ENCODE assay signal across 20 cellular contexts in genomic region chr1:3939242-3940080, GRCh38.
"Had no signal": no experiment of that assay in that cellular context is flagged by ENCODE, and none has a peak within 500 bp of the region (broad histone marks: within the 10 kb centered on the region; RNA-seq: fewer than 3 reads in every experiment).

No MANE protein-coding gene starts in this region.

- DNase-seq: activated B cell treated with CpG ODN at 0.5 μM for 24 hours; activated CD4-positive, alpha-beta T cell treated with anti-CD3 and anti-CD28 coated beads for 36 hours; activated CD4-positive, alpha-beta T cell treated with anti-CD3 and anti-CD28 coated beads, Interleukin-2, amount 50 U/mL, for 4 hours; activated CD8-positive, alpha-beta memory T cell treated with anti-CD3 and anti-CD28 coated beads for 24 hours; activated CD8-positive, alpha-beta memory T cell treated with anti-CD3 and anti-CD28 coated beads, Interleukin-2, amount 50 U/mL, for 4 hours; activated naive CD4-positive, alpha-beta T cell treated with Interleukin-2 at 50 U/mL for 16 hours; activated T-cell treated with anti-CD3 and anti-CD28 coated beads, Interleukin-2, amount 50 U/mL, for 24 hours; heart right ventricle; islet precursor cell; ovary; stimulated activated CD4-positive, alpha-beta T cell treated with anti-CD3 and anti-CD28 coated beads, Interleukin-12 subunit alpha, Interleukin-12 subunit beta, amount 100 ng/mL, for 4 hours; stimulated activated CD4-positive, alpha-beta T cell treated with anti-CD3 and anti-CD28 coated beads, Interleukin-4, amount 100 ng/mL, for 4 hours; substantia nigra; T1000 had no signal

- H3K27ac ChIP-seq: cardiac muscle cell, heart right ventricle, ovary, prostate gland, tibial nerve had no signal

- H3K9me3 ChIP-seq: ovary, prostate gland had no signal

- H3K36me3 ChIP-seq: cardiac muscle cell, heart right ventricle, ovary, prostate gland, tibial nerve had no signal

- FAIRE-seq: urothelium cell line had no signal

- ATAC-seq: activated CD4-positive, alpha-beta T cell treated with anti-CD3 and anti-CD28 coated beads for 36 hours; activated T-helper 17 cell treated with anti-CD3 and anti-CD28 coated beads, Interleukin-2, amount 50 U/mL, for 72 hours; heart right ventricle; naive thymus-derived CD8-positive, alpha-beta T cell had no signal

- H3K4me3 ChIP-seq: cardiac muscle cell, heart right ventricle, ovary, prostate gland, tibial nerve had no signal

- H3K4me1 ChIP-seq: heart right ventricle, prostate gland, tibial nerve had no signal

- H3K27me3 ChIP-seq: cardiac muscle cell, ovary, tibial nerve had no signal
